7 cellular contexts compared by ENCODE assay signal in the genomic region with DNA sequence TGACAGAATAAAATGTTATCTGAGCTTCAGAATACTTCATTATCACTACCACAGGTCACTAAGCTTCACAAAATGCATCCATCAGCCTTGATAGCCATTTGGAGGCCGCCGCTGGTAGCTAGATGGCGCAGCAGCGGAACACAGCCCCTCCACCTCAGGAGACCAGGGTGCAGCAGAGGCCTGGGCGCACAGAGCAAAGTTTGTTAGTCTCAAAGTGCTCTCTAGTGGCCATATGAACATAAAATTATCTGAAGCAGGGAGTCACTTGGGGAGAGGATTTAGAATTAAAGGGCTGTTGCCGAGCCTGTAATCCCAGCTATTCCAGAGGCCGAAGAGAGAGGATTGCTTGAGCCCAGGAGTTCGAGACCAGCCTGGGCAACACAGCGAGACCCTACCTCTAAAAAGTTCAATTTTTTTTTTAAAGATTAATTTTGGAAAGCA. TPM values are rescaled to one million over a fixed set of nuclear protein-coding genes. Genes with fewer than 3 reads are reported as not detected.
DNase-seq lines count a peak whose midpoint lies in the region; ATAC-seq, FAIRE-seq and TF ChIP-seq lines count a peak whose summit lies in the region.

No MANE protein-coding gene starts in this region.

- no peaks in the 10 kb centered on the region for H3K9me3 Mint-ChIP-seq in activated naive CD4-positive, alpha-beta T cell treated with anti-CD3 and anti-CD28 coated beads, Interleukin-2, amount 50 U/mL, for 72 hours

- peak; percentile 94 to 95 for ATAC-seq in activated naive CD4-positive, alpha-beta T cell treated with anti-CD3 and anti-CD28 coated beads, Interleukin-2, amount 50 U/mL, for 72 hours

- no peak overlapping the region for H3K27ac Mint-ChIP-seq in activated naive CD4-positive, alpha-beta T cell treated with anti-CD3 and anti-CD28 coated beads, Interleukin-2, amount 50 U/mL, for 72 hours

- TF ChIP-seq POLR2A in H54 (IDR thresholded peaks at IDR 0.05; ENCODE audit: low read depth, low read length) = no peak

- in situ Hi-C loops in SK-MEL-5 (cut with HindIII; ENCODE audit: low pct_unique_long_range_greater_than_20kb, low sequenced_read_pairs) = loop anchor here (25.0 kb wide), 1 partner anchor 337 kb away; no protein-coding TSS in a partner anchor

- DNase-seq in H54 (ENCODE audit: insufficient read length, low spot score) (peak; percentile 22), SK-MEL-5 (ENCODE audit: low read depth, low spot score) (peak; percentile 96), hippocampal formation (lab: John Stamatoyannopoulos, UW) (peak; percentile 37 to 63)
- DNase-seq in activated naive CD4-positive, alpha-beta T cell treated with anti-CD3 and anti-CD28 coated beads, Interleukin-2, amount 50 U/mL, for 72 hours (ENCODE audit: low spot score in 2 of 2) = peak in 1 of 2 donors; percentile 28
- DNase-seq in stimulated activated CD4-positive, alpha-beta T cell treated with anti-CD3 and anti-CD28 coated beads, Interleukin-1b, Interleukin-23, amount 100 ng/mL, for 24 hours (ENCODE audit: low read depth in 4 of 4, low spot score in 1 of 4) = peak in 3 of 4 experiments; percentile 14 to 37 (median 27)

- peak; percentile 68 for TF ChIP-seq CTCF in GM12872 (IDR thresholded peaks at IDR 0.05; ENCODE audit: insufficient read depth, low read depth, low read length)
- TF ChIP-seq CTCF in LNCAP (IDR thresholded peaks at IDR 0.05) = peak; percentile 31; the same call in 1 of the 2 replicates

- no peaks in the 10 kb centered on the region for H3K36me3 Mint-ChIP-seq in activated naive CD4-positive, alpha-beta T cell treated with anti-CD3 and anti-CD28 coated beads, Interleukin-2, amount 50 U/mL, for 72 hours

- no peak for FAIRE-seq in H54 (lab: Jason Lieb, UNC)

RNA-seq across cellular contexts. Expression of a gene that starts 8.1 kb away (rescaled TPM):
- 82.2 and 92.7 TPM in 2 replicates for total RNA-seq in SK-MEL-5 (2014; rRNA removed; shearing (Covaris generic))
- polyA plus RNA-seq in SK-MEL-5 (2015; cell fraction: cytosol; rRNA removed) = 101 and 125 TPM in 2 replicates
- polyA plus RNA-seq in SK-MEL-5 (2015; cell fraction: nucleus; rRNA removed) = 129 and 145 TPM in 2 replicates
- 100 to 1,000 TPM in 1 of 2 donors, 10 to 100 TPM in 1; 90.6 to 109 TPM for total RNA-seq in activated naive CD4-positive, alpha-beta T cell treated with anti-CD3 and anti-CD28 coated beads, Interleukin-2, amount 50 U/mL, for 72 hours
